2 cellular contexts compared by ENCODE assay signal in the genomic region with DNA sequence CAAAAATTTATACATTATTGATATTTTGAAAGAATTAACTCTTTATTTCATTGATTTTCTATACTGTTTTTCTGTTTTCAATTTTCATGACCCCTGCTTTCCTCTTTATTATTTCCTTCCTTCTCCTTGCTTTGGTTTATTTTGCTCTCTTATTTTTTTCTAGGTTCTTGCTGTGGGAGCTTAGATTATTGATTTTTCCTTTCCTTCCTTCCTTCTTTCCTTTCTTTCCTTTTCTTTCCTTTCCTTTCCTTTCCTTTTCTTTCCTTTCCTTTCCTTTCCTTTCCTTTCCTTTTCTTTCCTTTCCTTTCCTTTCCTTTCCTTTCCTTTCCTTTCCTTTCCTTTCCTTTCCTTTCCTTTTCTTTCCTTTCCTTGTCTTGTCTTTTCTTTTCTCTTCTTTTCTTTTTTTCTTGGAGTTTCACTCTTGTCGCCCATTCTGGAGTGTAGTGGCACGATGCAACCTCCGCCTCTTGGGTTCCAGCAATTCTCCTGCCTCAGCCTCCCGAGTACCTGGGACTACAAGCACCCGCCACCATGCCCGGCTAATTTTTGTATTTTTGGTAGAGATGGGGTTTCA. TPM values are rescaled to one million over a fixed set of nuclear protein-coding genes. Genes with fewer than 3 reads are reported as not detected.
"Had no signal": no experiment of that assay in that cellular context is flagged by ENCODE, and none has a peak within 500 bp of the region (broad histone marks: within the 10 kb centered on the region; RNA-seq: fewer than 3 reads in every experiment).

No MANE protein-coding gene starts in this region.

RNA-seq across cellular contexts. Expression of gene IGFL1, which starts 13.6 kb away (rescaled TPM):
- total RNA-seq: G401, GM12878 had no signal
- polyA plus RNA-seq: GM12878 had no signal

RNA-seq across cellular contexts. Expression of gene HIF3A, which starts 53.7 kb away (rescaled TPM):
- total RNA-seq: G401 had no signal
